In genomic region chr11:36744375-36745168, GRCh38 we compare ENCODE assay signal across 1 cellular context.
TF ChIP-seq lines count a peak whose summit lies in the region.

No MANE protein-coding gene starts in this region.

TF ChIP-seq in IMR-90, 13 proteins besides CTCF, POLR2A, EP300 and RAD21 (continued from another document):
- TF ChIP-seq SMC3 (IDR thresholded peaks at IDR 0.05; ENCODE audit: low read depth, low read length) (peak; percentile 53), USF2 (IDR thresholded peaks at IDR 0.05; ENCODE audit: low read depth, low read length) (peak; percentile 83), MAZ (IDR thresholded peaks at IDR 0.05; ENCODE audit: borderline replicate concordance, low read depth, low read length) (no peak)
